In genomic region chrX:133544105-133544504, GRCh38 we compare ENCODE assay signal across 12 cellular contexts.
DNase-seq lines count a peak whose midpoint lies in the region; ATAC-seq and TF ChIP-seq lines count a peak whose summit lies in the region.
"Had no signal": no experiment of that assay in that cellular context is flagged by ENCODE, and none has a peak within 500 bp of the region (broad histone marks: within the 10 kb centered on the region; RNA-seq: fewer than 3 reads in every experiment).

No MANE protein-coding gene starts in this region.

- no peak for ATAC-seq in HG03520 (IDR thresholded peaks at IDR 0.05; ENCODE audit: unreplicated experiment)

- intact Hi-C loops in Calu3 (cut with micrococcal nuclease; ENCODE audit: unreplicated experiment): loop anchor here (1.0 to 5.0 kb wide), 3 partner anchors 41 to 117 kb away; no protein-coding TSS in a partner anchor

- no peak overlapping the region for H3K4me3 Mint-ChIP-seq in Calu3 (ENCODE audit: low read depth, unreplicated experiment)
- H3K4me3 Mint-ChIP-seq: activated naive CD4-positive, alpha-beta T cell treated with anti-CD3 and anti-CD28 coated beads, Interleukin-2, amount 50 U/mL, for 24 hours had no signal

- no TSS peak for BruUV-seq in Calu3 (replicated peaks; lab: Mats Ljungman, UMichigan)

- peak overlapping the region; percentile 95 for H3K27ac Mint-ChIP-seq in Calu3 (ENCODE audit: unreplicated experiment)
- H3K27ac Mint-ChIP-seq: activated naive CD4-positive, alpha-beta T cell treated with anti-CD3 and anti-CD28 coated beads, Interleukin-2, amount 50 U/mL, for 24 hours had no signal

- no peaks in the 10 kb centered on the region for H3K27me3 Mint-ChIP-seq in Calu3 (ENCODE audit: unreplicated experiment)
- H3K27me3 Mint-ChIP-seq: activated naive CD4-positive, alpha-beta T cell treated with anti-CD3 and anti-CD28 coated beads, Interleukin-2, amount 50 U/mL, for 24 hours had no signal

- CTCF ChIA-PET in Calu3 (lab: Charles Lee): no interaction called here

- peaks cover 18% of the 10 kb centered on the region for H3K36me3 Mint-ChIP-seq in Calu3 (ENCODE audit: insufficient read depth, unreplicated experiment)
- H3K36me3 Mint-ChIP-seq: activated naive CD4-positive, alpha-beta T cell treated with anti-CD3 and anti-CD28 coated beads, Interleukin-2, amount 50 U/mL, for 24 hours had no signal

- H3K9me3 Mint-ChIP-seq in Calu3 (ENCODE audit: low read depth, unreplicated experiment): peaks cover 6% of the 10 kb centered on the region

- H3K4me1 Mint-ChIP-seq in Calu3 (ENCODE audit: low read depth, unreplicated experiment): peaks cover 8% of the 10 kb centered on the region
- H3K4me1 Mint-ChIP-seq: activated naive CD4-positive, alpha-beta T cell treated with anti-CD3 and anti-CD28 coated beads, Interleukin-2, amount 50 U/mL, for 24 hours had no signal

- no peak for TF ChIP-seq CTCF in Calu3 (IDR thresholded peaks at IDR 0.05; ENCODE audit: unreplicated experiment)

- DNase-seq in Calu3 (peak; percentile 68), MV-4-11 (lab: John Stamatoyannopoulos, UW) (peak; percentile 86), epithelial cell of prostate (ENCODE audit: low read depth, low spot score) (peak; percentile 51), non-pigmented ciliary epithelial cell (ENCODE audit: low read depth) (peak; percentile 19), NCI-H2171 (lab: John Stamatoyannopoulos, UW) (no peak), nucleus accumbens (lab: John Stamatoyannopoulos, UW) (no peak)
- DNase-seq in activated naive CD4-positive, alpha-beta T cell treated with anti-CD3 and anti-CD28 coated beads, Interleukin-2, amount 50 U/mL, for 16 hours: no peak
- DNase-seq: NCI-H187 treated with DMSO at 0.1 percent for 48 hours, right lobe of liver, RPMI8226 had no signal

- H3K27ac ChIP-seq in epithelial cell of prostate: peak overlapping the region; percentile 80
- H3K27ac ChIP-seq: right lobe of liver had no signal

Comparison
In these comparisons a context has a peak if more than half of its experiments do, and no peak if none do; other contexts are left out.
1. DNase-seq: peak in Calu3 (single experiment), MV-4-11 (single experiment), epithelial cell of prostate (single experiment) and non-pigmented ciliary epithelial cell (single experiment); none in NCI-H2171 (single experiment), nucleus accumbens (0 of 56) and activated naive CD4-positive, alpha-beta T cell treated with anti-CD3 and anti-CD28 coated beads, Interleukin-2, amount 50 U/mL, for 16 hours (single experiment).